17 cellular contexts compared by ENCODE assay signal in genomic region chr7:127754457-127754856, GRCh38.
"Had no signal": no experiment of that assay in that cellular context is flagged by ENCODE, and none has a peak within 500 bp of the region (broad histone marks: within the 10 kb centered on the region; RNA-seq: fewer than 3 reads in every experiment).

No MANE protein-coding gene starts in this region.

- H3K27ac Mint-ChIP-seq: activated naive CD4-positive, alpha-beta T cell treated with anti-CD3 and anti-CD28 coated beads, Interleukin-2, amount 10 ng/mL, durations not matched to agents 7 days and 5 days; activated naive CD8-positive, alpha-beta T cell treated with anti-CD3 and anti-CD28 coated beads, Interleukin-2, amount 50 U/mL, for 24 hours; neural progenitor cell had no signal

- H3K27me3 Mint-ChIP-seq: activated naive CD4-positive, alpha-beta T cell treated with anti-CD3 and anti-CD28 coated beads, Interleukin-2, amount 10 ng/mL, durations not matched to agents 7 days and 5 days; activated naive CD8-positive, alpha-beta T cell treated with anti-CD3 and anti-CD28 coated beads, Interleukin-2, amount 50 U/mL, for 24 hours; naive thymus-derived CD4-positive, alpha-beta T cell had no signal

- H3K9me3 Mint-ChIP-seq: activated naive CD4-positive, alpha-beta T cell treated with anti-CD3 and anti-CD28 coated beads, Interleukin-2, amount 10 ng/mL, durations not matched to agents 7 days and 5 days; activated naive CD8-positive, alpha-beta T cell treated with anti-CD3 and anti-CD28 coated beads, Interleukin-2, amount 50 U/mL, for 24 hours; activated T-cell treated with anti-CD3 and anti-CD28 coated beads, Interleukin-2, amount 50 U/mL, for 4 hours; naive thymus-derived CD4-positive, alpha-beta T cell; neural progenitor cell had no signal

- ATAC-seq: activated naive CD8-positive, alpha-beta T cell treated with anti-CD3 and anti-CD28 coated beads, Interleukin-2, amount 50 U/mL, for 24 hours; activated T-cell treated with anti-CD3 and anti-CD28 coated beads, Interleukin-2, amount 50 U/mL, for 4 hours; naive thymus-derived CD4-positive, alpha-beta T cell; psoas muscle; stimulated activated naive CD8-positive, alpha-beta T cell treated with anti-CD3 and anti-CD28 coated beads, Interleukin-15, Interleukin-2, amounts not matched to agents 100 U/mL and 50 U/mL, for 24 hours had no signal

- H3K4me1 Mint-ChIP-seq: activated naive CD4-positive, alpha-beta T cell treated with anti-CD3 and anti-CD28 coated beads, Interleukin-2, amount 10 ng/mL, durations not matched to agents 7 days and 5 days had no signal

- H3K4me3 Mint-ChIP-seq: activated naive CD4-positive, alpha-beta T cell treated with anti-CD3 and anti-CD28 coated beads, Interleukin-2, amount 10 ng/mL, durations not matched to agents 7 days and 5 days; activated naive CD8-positive, alpha-beta T cell treated with anti-CD3 and anti-CD28 coated beads, Interleukin-2, amount 50 U/mL, for 24 hours; activated T-cell treated with anti-CD3 and anti-CD28 coated beads, Interleukin-2, amount 50 U/mL, for 4 hours; naive thymus-derived CD4-positive, alpha-beta T cell; neural progenitor cell had no signal

- DNase-seq: activated CD4-positive, alpha-beta T cell treated with anti-CD3 and anti-CD28 coated beads, Interleukin-2, amount 50 U/mL, for 1 hour; activated CD4-positive, CD25-positive, alpha-beta regulatory T cell treated with anti-CD3 and anti-CD28 coated beads, Interleukin-2, amount 50 U/mL, for 72 hours; activated CD8-positive, alpha-beta memory T cell treated with anti-CD3 and anti-CD28 coated beads, Interleukin-2, amount 50 U/mL, for 4 hours; activated naive CD4-positive, alpha-beta T cell treated with anti-CD3 and anti-CD28 coated beads, Interleukin-2, amount 10 ng/mL, durations not matched to agents 7 days and 5 days; activated naive CD8-positive, alpha-beta T cell treated with anti-CD3 and anti-CD28 coated beads, Interleukin-2, amount 50 U/mL, for 24 hours; activated T-cell treated with anti-CD3 and anti-CD28 coated beads, Interleukin-2, amount 50 U/mL, for 4 hours; cortex of kidney; erythroblast; mesenchymal stem cell; naive thymus-derived CD4-positive, alpha-beta T cell; psoas muscle; sigmoid colon; stimulated activated naive CD8-positive, alpha-beta T cell treated with anti-CD3 and anti-CD28 coated beads, Interleukin-15, Interleukin-2, amounts not matched to agents 100 U/mL and 50 U/mL, for 24 hours; T1000; transverse colon had no signal

- H3K4me3 ChIP-seq: breast epithelium, neural progenitor cell, psoas muscle, sigmoid colon, transverse colon had no signal
